Comparison of ENCODE assay signal across 20 cellular contexts in the genomic region with DNA sequence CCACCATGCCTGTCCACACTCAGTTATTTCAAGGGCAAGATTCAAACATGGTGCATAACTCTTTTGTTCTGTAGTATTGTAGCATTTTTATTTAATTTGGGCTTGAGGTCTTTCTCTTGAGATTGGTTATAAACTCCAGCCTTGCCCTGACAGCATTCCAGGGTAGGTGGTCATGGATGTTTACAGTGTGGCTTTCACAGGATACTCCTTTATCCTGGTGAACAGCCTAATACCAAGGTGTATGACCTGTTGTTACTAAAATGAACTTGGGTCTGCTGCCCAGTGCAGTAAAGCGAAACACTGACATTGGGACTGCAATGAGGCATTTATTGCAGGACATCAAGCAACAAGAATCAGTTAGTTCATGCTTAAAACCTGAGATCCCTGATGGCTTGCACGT.
"Had no signal": no experiment of that assay in that cellular context is flagged by ENCODE, and none has a peak within 500 bp of the region (broad histone marks: within the 10 kb centered on the region; RNA-seq: fewer than 3 reads in every experiment).

No MANE protein-coding gene starts in this region.

- H2AFZ ChIP-seq: neural progenitor cell had no signal

- ATAC-seq: esophagus mucosa; gastrocnemius medialis; left cardiac atrium; natural killer cell treated with Interleukin-12 subunit alpha and Interleukin-12 subunit beta and Interleukin-15 and Interleukin-18, amount 100 ng/mL, for 72 hours had no signal

- H3K9ac ChIP-seq: neural progenitor cell had no signal

- H3K4me1 ChIP-seq: gastrocnemius medialis, right atrium auricular region, sigmoid colon, stomach, transverse colon had no signal

- H3K4me2 ChIP-seq: neural progenitor cell had no signal

- H3K27ac ChIP-seq: dorsolateral prefrontal cortex, gastrocnemius medialis, neural progenitor cell, ovary, right atrium auricular region, sigmoid colon, skin epidermis, stomach, thoracic aorta, transverse colon had no signal

- H3K9me3 ChIP-seq: gastrocnemius medialis, ovary, right atrium auricular region, sigmoid colon, stomach, thoracic aorta, transverse colon had no signal

- H3K4me3 ChIP-seq: dorsolateral prefrontal cortex, gastrocnemius medialis, neural progenitor cell, ovary, right atrium auricular region, sigmoid colon, skin epidermis, stomach, thoracic aorta, transverse colon had no signal

- H3K27me3 ChIP-seq: gastrocnemius medialis, neural progenitor cell, ovary, right atrium auricular region, sigmoid colon, stomach, transverse colon had no signal

- DNase-seq: cortex of kidney; dorsolateral prefrontal cortex; effector CD8-positive, alpha-beta T cell; gastrocnemius medialis; left cardiac atrium; midbrain; nucleus accumbens; ovary; sigmoid colon; stimulated activated CD4-positive, alpha-beta T cell treated with anti-CD3 and anti-CD28 coated beads, Interleukin-12 subunit alpha, Interleukin-12 subunit beta, amount 100 ng/mL, for 4 hours; stimulated activated naive CD4-positive, alpha-beta T cell; stomach; substantia nigra; transverse colon had no signal

- H3K36me3 ChIP-seq: gastrocnemius medialis, neural progenitor cell, ovary, right atrium auricular region, sigmoid colon, stomach, thoracic aorta, transverse colon had no signal
